In the genomic region with DNA sequence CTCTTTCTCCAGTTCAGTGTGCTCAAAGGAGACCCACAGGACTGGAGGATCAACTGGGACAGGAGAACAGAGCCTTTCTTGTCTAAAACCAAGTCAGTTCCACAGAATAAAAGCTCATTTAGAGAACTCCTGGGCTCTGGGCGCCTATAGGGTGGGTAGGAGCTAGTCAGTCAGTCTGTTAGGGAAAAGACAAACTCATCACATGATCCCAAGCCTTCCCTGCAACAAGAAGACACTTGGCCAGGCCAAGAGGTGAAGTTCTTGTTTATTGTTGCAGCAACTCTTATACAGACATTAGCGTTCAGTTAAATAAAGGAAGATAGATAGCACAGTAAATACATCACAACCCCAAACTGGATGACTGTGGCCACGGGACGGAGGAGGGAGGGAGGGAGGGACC, we compare ENCODE assay signal across 22 cellular contexts.
DNase-seq lines count a peak whose midpoint lies in the region; ATAC-seq and TF ChIP-seq lines count a peak whose summit lies in the region.
"Had no signal": no experiment of that assay in that cellular context is flagged by ENCODE, and none has a peak within 500 bp of the region (broad histone marks: within the 10 kb centered on the region; RNA-seq: fewer than 3 reads in every experiment).

No MANE protein-coding gene starts in this region.

- H3K9me3 Mint-ChIP-seq in T-cell: no peaks in the 10 kb centered on the region

- H3K9me3 ChIP-seq in upper lobe of right lung: no peaks in the 10 kb centered on the region
- H3K9me3 ChIP-seq: SK-N-SH had no signal

- H3K27ac Mint-ChIP-seq in T-cell: no peak overlapping the region

- H3K36me3 ChIP-seq in upper lobe of right lung: no peaks in the 10 kb centered on the region

- H3K4me1 Mint-ChIP-seq in T-cell: peaks cover 0 to 7% (median under 1%) of the 10 kb centered on the region in 3 donors

- POLR2A ChIA-PET in T-cell (lab: Charles Lee): no interaction called here

- no peaks in the 10 kb centered on the region for H3K4me1 ChIP-seq in upper lobe of right lung

- ATAC-seq in upper lobe of right lung (no peak), T-cell (replicated peaks in 1 of 4) (no peak), GM18873 (IDR thresholded peaks at IDR 0.05; ENCODE audit: low FRiP score, unreplicated experiment) (no peak), HG03097 (IDR thresholded peaks at IDR 0.05; ENCODE audit: low FRiP score, unreplicated experiment) (no peak)

- H3K4me3 Mint-ChIP-seq in T-cell: no peak overlapping the region

- DNase-seq in pons (ENCODE audit: low spot score): peak; percentile 88
- peak; percentile 5 for DNase-seq in upper lobe of right lung
- no peak for DNase-seq in T-cell
- DNase-seq in NCI-H345 treated with DMSO at 0.1 percent for 48 hours (lab: John Stamatoyannopoulos, UW; ENCODE audit: unreplicated experiment): no peak
- DNase-seq: AML-193, COR-L47, DMS 273 treated with DMSO at 0.1 percent for 48 hours, DND-41, GM23248, HCEC 1CT, MM.1S, NCI-H1092 treated with DMSO at 0.1 percent for 48 hours, NCI-H146, NCI-H2081 treated with DMSO at 0.1 percent for 48 hours, NCI-H510A, NCI-H748 treated with DMSO at 0.1 percent for 48 hours, Right ventricle myocardium superior, SK-N-SH had no signal

- no peaks in the 10 kb centered on the region for H3K27me3 Mint-ChIP-seq in T-cell

- peak overlapping the region; percentile 39 for H3K27ac ChIP-seq in cingulate gyrus (ENCODE audit: low read depth, low read length)
- peak overlapping the region; percentile 54 for H3K27ac ChIP-seq in layer of hippocampus (ENCODE audit: low read depth, low read length)
- H3K27ac ChIP-seq in upper lobe of right lung: no peak overlapping the region
- H3K27ac ChIP-seq: GM23248 had no signal

- H3K27me3 ChIP-seq in layer of hippocampus (ENCODE audit: control insufficient read depth, insufficient read depth, low read length) (no peaks in the 10 kb centered on the region), upper lobe of right lung (no peaks in the 10 kb centered on the region)

- no peak overlapping the region for H3K4me3 ChIP-seq in upper lobe of right lung
- H3K4me3 ChIP-seq: GM23248 had no signal

- H3K36me3 Mint-ChIP-seq in T-cell: no peaks in the 10 kb centered on the region

- no peak for TF ChIP-seq CTCF in upper lobe of right lung (IDR thresholded peaks at IDR 0.05)

- CTCF ChIA-PET in T-cell (lab: Charles Lee): interaction anchor here in 1 of 2 donors (0.5 kb wide), 1 partner anchor 912 kb away, joined by 3 read pairs; no protein-coding TSS in a partner anchor

- intact Hi-C loops in upper lobe of right lung (cut with DNase I): no loop called here

Comparison
In these comparisons a context has a peak if more than half of its experiments do, and no peak if none do; other contexts are left out.
1. DNase-seq: peak in pons (single experiment) and upper lobe of right lung (single experiment); none in T-cell (0 of 34) and NCI-H345 treated with DMSO at 0.1 percent for 48 hours (single experiment).